Comparison of ENCODE assay signal across 24 cellular contexts in genomic region chr7:6197801-6198551, GRCh38.
DNase-seq lines count a peak whose midpoint lies in the region; ATAC-seq, FAIRE-seq and TF ChIP-seq lines count a peak whose summit lies in the region.
"Had no signal": no experiment of that assay in that cellular context is flagged by ENCODE, and none has a peak within 500 bp of the region (broad histone marks: within the 10 kb centered on the region; RNA-seq: fewer than 3 reads in every experiment).

No MANE protein-coding gene starts in this region.

- TF ChIP-seq CTCF in right atrium auricular region (IDR thresholded peaks at IDR 0.05) (no peak), GM12878 (IDR thresholded peaks at IDR 0.05 in 2 of 3, conservative IDR thresholded peaks at IDR 0.05 in 1 of 3; ENCODE audit: control insufficient read depth in 2 of 3, extremely low read depth in 1 of 3, insufficient read depth in 1 of 3, low read depth in 3 of 3, low read length in 3 of 3) (no peak), mucosa of descending colon (IDR thresholded peaks at IDR 0.05) (no peak)

- RAD21 ChIA-PET in GM12878 (lab: Charles Lee; ENCODE audit: unreplicated experiment): no interaction called here

- peak; percentile 68 for FAIRE-seq in GM12878 (lab: Jason Lieb, UNC)
- FAIRE-seq: A204.1, GM19239 had no signal

- H4K20me1 ChIP-seq in GM12878 (ENCODE audit: control insufficient read depth, insufficient read depth): no peaks in the 10 kb centered on the region

- POLR2A ChIA-PET in GM12878 (lab: Charles Lee): no interaction called here
- POLR2A ChIA-PET in HEK293T (lab: Yijun Ruan, JAX): no interaction called here

- H3K79me2 ChIP-seq in GM12878 (ENCODE audit: control insufficient read depth, insufficient read depth, low read length): peaks cover 6% of the 10 kb centered on the region

- no peak overlapping the region for H3K27ac ChIP-seq in right cardiac atrium (ENCODE audit: low read length)
- peak overlapping the region in 1 of 2 donors; percentile 21 for H3K27ac ChIP-seq in right atrium auricular region
- no peak overlapping the region for H3K27ac ChIP-seq in GM12878 (ENCODE audit: control insufficient read depth, insufficient read depth)
- H3K27ac ChIP-seq: C4-2B, Peyer's patch, SJCRH30 had no signal

- TF ChIP-seq POLR2A in GM12878 (IDR thresholded peaks at IDR 0.05; ENCODE audit: low read depth, low read length): no peak

- intact Hi-C loops in right cardiac atrium (cut with DNase I) (no loop called here), GM12878 (cut with micrococcal nuclease; ENCODE audit: unreplicated experiment) (no loop called here), mucosa of descending colon (cut with DNase I, micrococcal nuclease) (no loop called here)

- WGBS in right cardiac atrium: 73% methylated on average over 8 of the region's 8 CpGs
- 79% methylated on average over 8 of the region's 8 CpGs for WGBS in GM12878 (ENCODE audit: insufficient coverage, insufficient replicate concordance, low lambda C conversion rate, missing lambda C conversion rate)

- H3K9me3 ChIP-seq in right cardiac atrium (ENCODE audit: control insufficient read depth, low read length) (no peaks in the 10 kb centered on the region), right atrium auricular region (no peaks in the 10 kb centered on the region), GM12878 (replicated peaks; ENCODE audit: control insufficient read depth, insufficient read depth, low read length) (no peaks in the 10 kb centered on the region), mucosa of descending colon (no peaks in the 10 kb centered on the region)
- H3K9me3 ChIP-seq: MG63, Peyer's patch, SJCRH30 had no signal

- no peak overlapping the region for H3K9ac ChIP-seq in GM12878 (ENCODE audit: control insufficient read depth, insufficient read depth, low read length)

- SMC1A ChIA-PET in GM12878 (lab: Charles Lee; ENCODE audit: uncharacterized antibody, unreplicated experiment): interaction anchor here (0.7 to 1.3 kb wide), 3 partner anchors 11 to 76 kb away, joined by 3 to 5 read pairs (median 5); no protein-coding TSS in a partner anchor

- TF ChIP-seq RAD21 in GM12878 (IDR thresholded peaks at IDR 0.05; ENCODE audit: insufficient read depth, low read depth, low read length): no peak

- H2AFZ ChIP-seq in GM12878 (ENCODE audit: control insufficient read depth, low read depth, low read length): no peak overlapping the region

- no TSS peak for BruUV-seq in GM12878 (replicated peaks; lab: Mats Ljungman, UMichigan)

- CTCF ChIA-PET in GM12878 (lab: Yijun Ruan, JAX) (no interaction called here), HEK293T (lab: Yijun Ruan, JAX) (no interaction called here)

- no peak overlapping the region for H3K4me3 ChIP-seq in right cardiac atrium (ENCODE audit: low read length)
- no peak overlapping the region for H3K4me3 ChIP-seq in right atrium auricular region
- H3K4me3 ChIP-seq in GM12878: no peak overlapping the region
- H3K4me3 ChIP-seq in mucosa of descending colon: no peak overlapping the region
- H3K4me3 ChIP-seq: MG63, Peyer's patch, SJCRH30 had no signal

- H3K4me2 ChIP-seq in GM12878 (ENCODE audit: control insufficient read depth, insufficient read depth): no peak overlapping the region

- H3K27me3 ChIP-seq in right cardiac atrium (ENCODE audit: control insufficient read depth, insufficient read depth) (no peaks in the 10 kb centered on the region), right atrium auricular region (no peaks in the 10 kb centered on the region), GM12878 (replicated peaks in 1 of 2; ENCODE audit: control insufficient read depth in 2 of 2, insufficient read depth in 2 of 2, low read length in 1 of 2) (no peaks in the 10 kb centered on the region)
- H3K27me3 ChIP-seq: MG63, Peyer's patch, SJCRH30 had no signal

- no peak for TF ChIP-seq EP300 in GM12878 (IDR thresholded peaks at IDR 0.05; ENCODE audit: borderline replicate concordance in 1 of 2, control insufficient read depth in 1 of 2, low read depth in 2 of 2, low read length in 2 of 2)

- no peaks in the 10 kb centered on the region for H3K36me3 ChIP-seq in right atrium auricular region
- no peaks in the 10 kb centered on the region; a peak in 2 of 4 replicates for H3K36me3 ChIP-seq in GM12878 (ENCODE audit: control insufficient read depth in 2 of 2, insufficient read depth in 2 of 2, low read length in 1 of 2)
- H3K36me3 ChIP-seq in mucosa of descending colon (ENCODE audit: low read depth): no peaks in the 10 kb centered on the region
- H3K36me3 ChIP-seq: MG63, Peyer's patch, SJCRH30 had no signal

- peak; percentile 39 to 45 for ATAC-seq in right cardiac atrium
- ATAC-seq in GM12878: no peak
- ATAC-seq in mucosa of descending colon: no peak

- H3K4me1 ChIP-seq in right cardiac atrium (ENCODE audit: control insufficient read depth, insufficient read depth, low read length) (peaks cover 13% of the 10 kb centered on the region), right atrium auricular region (peaks cover 0 to 46% of the 10 kb centered on the region in 2 donors), GM12878 (ENCODE audit: control insufficient read depth, insufficient read depth, low read length) (no peaks in the 10 kb centered on the region), mucosa of descending colon (ENCODE audit: low read depth) (no peaks in the 10 kb centered on the region)
- H3K4me1 ChIP-seq: Peyer's patch had no signal

- in situ Hi-C loops in GM12878 (cut with MboI): no loop called here

- DNase-seq in right cardiac atrium (no peak), right atrium auricular region (ENCODE audit: low spot score) (no peak), GM12878 (ENCODE audit: low read depth, low spot score) (no peak), left kidney (ENCODE audit: low read depth, low spot score) (peak; percentile 43), amniotic stem cell (lab: John Stamatoyannopoulos, UW) (no peak), HEK293T (ENCODE audit: extremely low spot score) (no peak), mucosa of descending colon (no peak)
- DNase-seq: Calu3; CD8-positive, alpha-beta memory T cell; DMS153; GDM1; Kasumi-1; MG63; NCI-H1048; NCI-H1436; NCI-H187 treated with DMSO at 0.1 percent for 48 hours; NCI-H2107; NCI-H524 treated with DMSO at 0.1 percent for 48 hours; NCI-H82; Peyer's patch had no signal

TF ChIP-seq in GM12878, 131 proteins besides CTCF, POLR2A, EP300 and RAD21 (continues in another document):
- TF ChIP-seq SMARCA5 (IDR thresholded peaks at IDR 0.05): no peak
- TF ChIP-seq HCFC1 (IDR thresholded peaks at IDR 0.05; ENCODE audit: low read length): no peak
- no peak for TF ChIP-seq YY1 (IDR thresholded peaks at IDR 0.05; ENCODE audit: low read depth, low read length)
- no peak for TF ChIP-seq RELB (IDR thresholded peaks at IDR 0.05; ENCODE audit: low read depth)
- no peak for TF ChIP-seq ZNF622 (IDR thresholded peaks at IDR 0.05)
- TF ChIP-seq KLF5 (IDR thresholded peaks at IDR 0.05; ENCODE audit: partially characterized antibody): no peak
- TF ChIP-seq FOS (IDR thresholded peaks at IDR 0.05; ENCODE audit: borderline replicate concordance, extremely low read depth, insufficient read length): no peak
- no peak for TF ChIP-seq EED (IDR thresholded peaks at IDR 0.05; ENCODE audit: low read depth)
- TF ChIP-seq POU2F2 (IDR thresholded peaks at IDR 0.05; ENCODE audit: borderline replicate concordance, low read depth, low read length): no peak
- TF ChIP-seq MEF2B (IDR thresholded peaks at IDR 0.05; ENCODE audit: partially characterized antibody, poor library complexity, severe bottlenecking): no peak
- no peak for TF ChIP-seq CBX3 (IDR thresholded peaks at IDR 0.05; ENCODE audit: borderline replicate concordance, low read depth)

TF ChIP-seq in HEK293T, 16 proteins besides CTCF, POLR2A, EP300 and RAD21:
- TF ChIP-seq FOXK2 (IDR thresholded peaks at IDR 0.05) (no peak), HDGF (IDR thresholded peaks at IDR 0.05; ENCODE audit: borderline replicate concordance) (no peak), SUZ12 (IDR thresholded peaks at IDR 0.05) (no peak), NFRKB (IDR thresholded peaks at IDR 0.05) (no peak), LEF1 (IDR thresholded peaks at IDR 0.05; ENCODE audit: borderline replicate concordance) (no peak), L3MBTL2 (conservative IDR thresholded peaks at IDR 0.05) (no peak), FOXM1 (IDR thresholded peaks at IDR 0.05; ENCODE audit: borderline replicate concordance) (no peak), SP1 (IDR thresholded peaks at IDR 0.05) (no peak), PKNOX1 (IDR thresholded peaks at IDR 0.05) (no peak), FOXA1 (IDR thresholded peaks at IDR 0.05) (no peak), BHLHE40 (IDR thresholded peaks at IDR 0.05; ENCODE audit: borderline replicate concordance) (no peak), ARNT (IDR thresholded peaks at IDR 0.05) (no peak), TARDBP (IDR thresholded peaks at IDR 0.05) (no peak), ELF4 (IDR thresholded peaks at IDR 0.05) (no peak), ZNF384 (IDR thresholded peaks at IDR 0.05) (no peak), CTBP1 (IDR thresholded peaks at IDR 0.05; ENCODE audit: borderline replicate concordance) (no peak)

Comparison
In these comparisons a context has a peak if more than half of its experiments do, and no peak if none do; other contexts are left out.
1. ATAC-seq: peak in right cardiac atrium (2 of 2); none in GM12878 (single experiment) and mucosa of descending colon (single experiment).